Comparison of ENCODE assay signal across 29 cellular contexts in the genomic region with DNA sequence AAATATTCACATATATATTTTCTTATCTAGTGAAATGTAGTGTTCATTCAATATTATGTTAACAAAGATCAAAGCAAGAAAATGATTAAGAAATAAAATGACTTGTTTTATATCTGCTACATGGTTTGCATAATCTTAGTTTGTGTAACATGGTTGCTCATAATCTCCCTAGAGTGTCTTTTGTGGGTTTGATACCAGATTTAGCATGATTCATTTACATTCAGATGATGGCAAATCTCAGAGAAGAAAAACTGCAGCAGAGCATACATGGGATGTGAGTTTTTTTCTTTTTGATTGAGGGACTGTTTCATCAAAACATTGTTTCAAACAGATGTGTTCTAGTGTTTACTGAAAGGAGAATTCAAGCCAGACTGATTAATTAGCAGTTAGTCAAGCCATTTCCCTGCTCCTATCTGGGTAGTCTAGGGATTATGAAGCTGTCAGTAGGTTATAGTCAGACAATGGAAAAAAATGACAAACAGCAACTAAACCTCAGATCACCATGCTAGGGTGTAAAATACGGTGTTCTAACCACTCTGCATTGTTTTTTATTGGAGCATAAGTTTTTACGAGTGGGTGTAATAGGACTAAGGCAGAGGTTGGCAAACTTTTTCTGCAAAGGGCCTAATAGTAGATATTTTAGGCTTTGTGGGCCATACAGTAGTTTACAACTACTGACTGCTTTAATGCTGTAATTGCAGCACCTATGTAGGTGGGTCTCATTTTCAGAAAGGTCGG. TPM values are rescaled to one million over a fixed set of nuclear protein-coding genes. Genes with fewer than 3 reads are reported as not detected.
DNase-seq lines count a peak whose midpoint lies in the region; TF ChIP-seq lines count a peak whose summit lies in the region.
"Had no signal": no experiment of that assay in that cellular context is flagged by ENCODE, and none has a peak within 500 bp of the region (broad histone marks: within the 10 kb centered on the region; RNA-seq: fewer than 3 reads in every experiment).

No MANE protein-coding gene starts in this region.

- H3K4me1 ChIP-seq in GM23248 (ENCODE audit: insufficient read depth) (peaks cover 14% of the 10 kb centered on the region), fibroblast of lung (ENCODE audit: control insufficient read depth, extremely low read depth, insufficient read depth, low read length) (peaks cover 2% of the 10 kb centered on the region)
- H3K4me1 ChIP-seq: heart left ventricle, Peyer's patch, prostate gland, tibial nerve had no signal

- 47 to 50% methylated on average over 3 of the region's 3 CpGs for WGBS in GM23248 (ENCODE audit: low coverage in 1 of 2, low lambda C conversion rate in 2 of 2, missing lambda C conversion rate in 2 of 2), 2 experiments

- H2AFZ ChIP-seq in GM23248 (no peak overlapping the region), fibroblast of lung (ENCODE audit: low read length) (no peak overlapping the region)

- H4K20me1 ChIP-seq in GM23248 (ENCODE audit: insufficient read depth) (no peaks in the 10 kb centered on the region), fibroblast of lung (ENCODE audit: control insufficient read depth, extremely low read depth, insufficient read depth, low read length) (no peaks in the 10 kb centered on the region)

- DNase-seq in AG08395 (ENCODE audit: low spot score): peak; percentile 38
- peak; percentile 79 for DNase-seq in GM23248
- DNase-seq in SK-N-MC (ENCODE audit: low read depth, low spot score): no peak
- DNase-seq in fibroblast of lung (ENCODE audit: low read depth in 2 of 2): peak; percentile 15 to 30
- no peak for DNase-seq in NCI-H2107 (lab: John Stamatoyannopoulos, UW)
- no peak for DNase-seq in SHP77 treated with DMSO at 0.1 percent for 48 hours (lab: John Stamatoyannopoulos, UW)
- DNase-seq in NCI-H1048 (lab: John Stamatoyannopoulos, UW): no peak
- DNase-seq in mesenteric fat pad (ENCODE audit: low spot score): no peak
- DNase-seq: activated CD4-positive, alpha-beta T cell treated with anti-CD3 and anti-CD28 coated beads for 4 hours; activated naive CD4-positive, alpha-beta T cell treated with anti-CD3 and anti-CD28 coated beads, Interleukin-2, amount 10 ng/mL, durations not matched to agents 7 days and 5 days; amygdala; CD8-positive, alpha-beta memory T cell; heart left ventricle; mucosa of descending colon; natural killer cell; NCI-H1105 treated with DMSO at 0.1 percent for 48 hours; NCI-H1930; NCI-H2227 treated with DMSO at 0.1 percent for 48 hours; NCI-H526 treated with DMSO at 0.1 percent for 48 hours; nucleus accumbens; Peyer's patch; SHP77; stimulated activated CD4-positive, alpha-beta T cell treated with anti-CD3 and anti-CD28 coated beads, Interleukin-4, amount 100 ng/mL, for 24 hours; T-helper 9 cell had no signal

- H3K36me3 ChIP-seq in GM23248 (ENCODE audit: low read depth) (no peaks in the 10 kb centered on the region), SK-N-MC (ENCODE audit: insufficient read depth, low read length) (no peaks in the 10 kb centered on the region), fibroblast of lung (ENCODE audit: control insufficient read depth, insufficient read depth, low read length) (no peaks in the 10 kb centered on the region)
- H3K36me3 ChIP-seq: heart left ventricle, Peyer's patch, prostate gland, tibial nerve had no signal

- 0 out of 2 replicates have a peak, but pooled peaks cover 4% of the 10 kb centered on the region for H3K27me3 ChIP-seq in GM23248 (replicated peaks; ENCODE audit: insufficient read depth)
- H3K27me3 ChIP-seq in fibroblast of lung (ENCODE audit: control insufficient read depth, insufficient read depth, low read length): no peaks in the 10 kb centered on the region
- H3K27me3 ChIP-seq: heart left ventricle, Peyer's patch, tibial nerve had no signal

- no peaks in the 10 kb centered on the region for H3K9me2 ChIP-seq in GM23248 (ENCODE audit: insufficient read depth)

- in situ Hi-C loops in GM23248 (cut with MboI): no loop called here

- no peak for TF ChIP-seq CTCF in fibroblast of lung (conservative IDR thresholded peaks at IDR 0.05 in 1 of 2, IDR thresholded peaks at IDR 0.05 in 1 of 2; ENCODE audit: low read depth in 1 of 2, low read length in 2 of 2)

- H3F3A ChIP-seq in GM23248 (ENCODE audit: insufficient read depth): peaks cover 23% of the 10 kb centered on the region

- H3K4me2 ChIP-seq in GM23248 (ENCODE audit: unreplicated experiment): peak overlapping the region; percentile 6
- no peak overlapping the region for H3K4me2 ChIP-seq in fibroblast of lung (ENCODE audit: extremely low read depth, insufficient read depth, low read length)

- H3K4me3 ChIP-seq in GM23248: no peak overlapping the region
- no peak overlapping the region for H3K4me3 ChIP-seq in SK-N-MC
- no peak overlapping the region for H3K4me3 ChIP-seq in fibroblast of lung (replicated peaks in 1 of 4; ENCODE audit: control extremely low read depth in 1 of 4, insufficient read depth in 1 of 4, low read depth in 3 of 4, low read length in 4 of 4)
- H3K4me3 ChIP-seq: heart left ventricle, mucosa of descending colon, Peyer's patch, prostate gland, tibial nerve had no signal

- H3K9ac ChIP-seq in GM23248: no peak overlapping the region
- H3K9ac ChIP-seq in SK-N-MC (ENCODE audit: insufficient read length): no peak overlapping the region
- H3K9ac ChIP-seq in fibroblast of lung (ENCODE audit: insufficient read depth, low read length): no peak overlapping the region

- H3K79me2 ChIP-seq in GM23248 (ENCODE audit: insufficient read depth) (no peaks in the 10 kb centered on the region), fibroblast of lung (ENCODE audit: control insufficient read depth, insufficient read depth, low read length) (no peaks in the 10 kb centered on the region)

- H3K27ac ChIP-seq in GM23248 (0 out of 2 replicates have a peak overlapping the region, but pooled peaks have one; percentile 19), SK-N-MC (peak overlapping the region; percentile 5; the same call in 1 of the 2 replicates), fibroblast of lung (ENCODE audit: insufficient read depth, low read length) (no peak overlapping the region)
- H3K27ac ChIP-seq: heart left ventricle, Peyer's patch, prostate gland, tibial nerve, VCaP had no signal

- H3K9me3 ChIP-seq in GM23248 (ENCODE audit: low read depth) (no peaks in the 10 kb centered on the region), SK-N-MC (ENCODE audit: low read depth, low read length) (0 out of 2 replicates have a peak, but pooled peaks cover 3% of the 10 kb centered on the region), fibroblast of lung (ENCODE audit: control insufficient read depth, insufficient read depth, low read depth, low read length) (no peaks in the 10 kb centered on the region)
- H3K9me3 ChIP-seq: mucosa of descending colon, Peyer's patch, prostate gland had no signal

RNA-seq across cellular contexts. Expression of a gene that starts 10.5 kb away (rescaled TPM):
- total RNA-seq in GM23248 (2014; rRNA removed; shearing (Covaris generic)): 2.9 and 3.7 TPM in 2 replicates
- 1.5 and 1.7 TPM in 2 replicates for polyA plus RNA-seq in GM23248 (2016; fragmentation: Nextera tagmentation; extraction: Ambion mirVana)
- 0.51 and 0.83 TPM in 2 replicates for total RNA-seq in fibroblast of lung
- 0.32 and 2.2 TPM in 2 replicates for polyA plus RNA-seq in fibroblast of lung
- 0.47 and 2.3 TPM in 2 replicates for polyA plus RNA-seq in fibroblast of lung (2012)
- 0.39 and 1.1 TPM in 2 replicates for polyA minus RNA-seq in fibroblast of lung (ENCODE audit: low replicate concordance)
- total RNA-seq in mesenteric fat pad: 0.13 TPM
- total RNA-seq: activated T-helper 17 cell treated with anti-CD3 and anti-CD28 coated beads, Interleukin-2, amount 50 U/mL, for 72 hours; CD8-positive, alpha-beta memory T cell; natural killer cell; sciatic nerve; tibial nerve had no signal
- polyA plus RNA-seq: CD8-positive, alpha-beta memory T cell had no signal

Comparison
In these comparisons a context has a peak if more than half of its experiments do, and no peak if none do; other contexts are left out.
1. DNase-seq: peak in AG08395 (single experiment), GM23248 (single experiment) and fibroblast of lung (2 of 2); none in SK-N-MC (single experiment), NCI-H2107 (single experiment), SHP77 treated with DMSO at 0.1 percent for 48 hours (single experiment), NCI-H1048 (single experiment) and mesenteric fat pad (single experiment).